Comparison of ENCODE assay signal across 10 cellular contexts in the genomic region with DNA sequence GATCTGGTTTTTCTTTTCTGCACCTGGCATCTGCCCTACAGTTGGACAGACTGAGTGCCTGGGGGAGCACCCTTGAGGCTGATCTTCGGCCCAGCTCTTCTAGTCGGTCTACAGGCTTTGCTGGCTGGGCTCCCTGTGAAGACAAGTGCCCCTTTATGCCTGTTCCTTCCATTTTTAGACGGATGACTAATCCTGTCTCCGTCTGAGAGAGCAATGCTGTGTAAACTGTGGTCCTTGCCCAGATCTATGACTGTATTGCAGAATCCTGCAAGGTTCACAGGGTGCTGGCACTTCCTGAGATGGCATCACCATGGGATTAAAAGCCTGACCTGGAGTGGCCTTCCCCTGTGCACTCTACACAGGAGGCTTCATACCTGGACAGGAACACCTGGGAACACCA. TPM values are rescaled to one million over a fixed set of nuclear protein-coding genes. Genes with fewer than 3 reads are reported as not detected.
DNase-seq lines count a peak whose midpoint lies in the region; ATAC-seq and TF ChIP-seq lines count a peak whose summit lies in the region.
"Had no signal": no experiment of that assay in that cellular context is flagged by ENCODE, and none has a peak within 500 bp of the region (broad histone marks: within the 10 kb centered on the region; RNA-seq: fewer than 3 reads in every experiment).

No MANE protein-coding gene starts in this region.

- H3K36me3 ChIP-seq in Peyer's patch: no peaks in the 10 kb centered on the region
- H3K36me3 ChIP-seq in fibroblast of lung (ENCODE audit: control insufficient read depth, insufficient read depth, low read length): no peaks in the 10 kb centered on the region
- no peaks in the 10 kb centered on the region for H3K36me3 ChIP-seq in osteoblast (ENCODE audit: insufficient read depth, low read length)

- H3K4me1 ChIP-seq in Peyer's patch (peaks cover 0 to 12% (median 0%) of the 10 kb centered on the region in 4 donors), fibroblast of lung (ENCODE audit: control insufficient read depth, extremely low read depth, insufficient read depth, low read length) (no peaks in the 10 kb centered on the region), osteoblast (ENCODE audit: insufficient read depth, low read length) (peaks cover 26% of the 10 kb centered on the region)

- DNase-seq in EH (ENCODE audit: low read depth) (peak; percentile 92), Peyer's patch (peak in 2 of 3 donors; percentile 59 to 79), fibroblast of lung (ENCODE audit: low read depth in 2 of 2) (peak; percentile 94 to 98), osteoblast (ENCODE audit: insufficient read length, low spot score, missing footprints) (peak; percentile 78), type B pancreatic cell (ENCODE audit: extremely low spot score, unreplicated experiment) (no peak), T-helper 17 cell (no peak), T-helper 9 cell (no peak)
- DNase-seq in activated CD8-positive, alpha-beta memory T cell treated with anti-CD3 and anti-CD28 coated beads for 24 hours: no peak
- DNase-seq: NCI-H2081 had no signal

- H3K27ac Mint-ChIP-seq in type B pancreatic cell (no peak overlapping the region), T-helper 17 cell (no peak overlapping the region)

- H4K20me1 ChIP-seq in fibroblast of lung (ENCODE audit: control insufficient read depth, extremely low read depth, insufficient read depth, low read length): no peaks in the 10 kb centered on the region
- H4K20me1 ChIP-seq in osteoblast (ENCODE audit: insufficient read depth, low read length): no peaks in the 10 kb centered on the region

- TF ChIP-seq POLR2A in Peyer's patch (IDR thresholded peaks at IDR 0.05): no peak

- H3K4me1 Mint-ChIP-seq in type B pancreatic cell (ENCODE audit: unreplicated experiment) (peaks cover 6% of the 10 kb centered on the region), T-helper 17 cell (no peaks in the 10 kb centered on the region)
- H3K4me1 Mint-ChIP-seq: central memory CD8-positive, alpha-beta T cell had no signal

- no peak overlapping the region for H3K4me3 Mint-ChIP-seq in type B pancreatic cell
- H3K4me3 Mint-ChIP-seq in T-helper 17 cell: no peak overlapping the region
- H3K4me3 Mint-ChIP-seq: central memory CD8-positive, alpha-beta T cell had no signal

- no peak for TF ChIP-seq CTCF in Peyer's patch (IDR thresholded peaks at IDR 0.05)
- no peak for TF ChIP-seq CTCF in fibroblast of lung (conservative IDR thresholded peaks at IDR 0.05 in 1 of 2, IDR thresholded peaks at IDR 0.05 in 1 of 2; ENCODE audit: low read depth in 1 of 2, low read length in 2 of 2)
- TF ChIP-seq CTCF in osteoblast (IDR thresholded peaks at IDR 0.05; ENCODE audit: extremely low read depth, low read depth, low read length): no peak
- no peak for TF ChIP-seq CTCF in type B pancreatic cell (conservative IDR thresholded peaks at IDR 0.05)

- H3K27ac ChIP-seq in Peyer's patch (peak overlapping the region in 2 of 4 donors; percentile 44 to 55), fibroblast of lung (ENCODE audit: insufficient read depth, low read length) (no peak overlapping the region), osteoblast (ENCODE audit: low read depth, low read length) (peak overlapping the region; percentile 86)

- H2AFZ ChIP-seq in fibroblast of lung (ENCODE audit: low read length): no peak overlapping the region
- H2AFZ ChIP-seq in osteoblast (ENCODE audit: low read length): no peak overlapping the region

- no peak overlapping the region for H3K4me2 ChIP-seq in fibroblast of lung (ENCODE audit: extremely low read depth, insufficient read depth, low read length)
- peak overlapping the region; percentile 30 for H3K4me2 ChIP-seq in osteoblast (ENCODE audit: insufficient read depth, low read length)

- no peaks in the 10 kb centered on the region for H3K27me3 Mint-ChIP-seq in type B pancreatic cell
- H3K27me3 Mint-ChIP-seq in T-helper 17 cell: no peaks in the 10 kb centered on the region
- H3K27me3 Mint-ChIP-seq: central memory CD8-positive, alpha-beta T cell had no signal

- H3K9me3 ChIP-seq in Peyer's patch (no peaks in the 10 kb centered on the region), fibroblast of lung (ENCODE audit: control insufficient read depth, insufficient read depth, low read depth, low read length) (no peaks in the 10 kb centered on the region), osteoblast (ENCODE audit: low read depth, low read length) (no peaks in the 10 kb centered on the region), T-helper 17 cell (ENCODE audit: control insufficient read depth, low read length, poor library complexity, severe bottlenecking) (no peaks in the 10 kb centered on the region)

- ATAC-seq in T-helper 17 cell: no peak

- H3K4me3 ChIP-seq in Peyer's patch (no peak overlapping the region), fibroblast of lung (replicated peaks in 1 of 4; ENCODE audit: control extremely low read depth in 1 of 4, insufficient read depth in 1 of 4, low read depth in 3 of 4, low read length in 4 of 4) (no peak overlapping the region), osteoblast (ENCODE audit: insufficient read depth, low read length) (no peak overlapping the region)

- H3K79me2 ChIP-seq in fibroblast of lung (ENCODE audit: control insufficient read depth, insufficient read depth, low read length) (no peaks in the 10 kb centered on the region), osteoblast (ENCODE audit: insufficient read depth, low read length) (no peaks in the 10 kb centered on the region)

- peaks cover 18% of the 10 kb centered on the region for H3K9me3 Mint-ChIP-seq in type B pancreatic cell

- H3K36me3 Mint-ChIP-seq in type B pancreatic cell (peaks cover 6% of the 10 kb centered on the region), T-helper 17 cell (ENCODE audit: low read depth) (no peaks in the 10 kb centered on the region)

- H3K9ac ChIP-seq in fibroblast of lung (ENCODE audit: insufficient read depth, low read length): no peak overlapping the region

- H3K27me3 ChIP-seq in Peyer's patch: no peaks in the 10 kb centered on the region
- H3K27me3 ChIP-seq in fibroblast of lung (ENCODE audit: control insufficient read depth, insufficient read depth, low read length): no peaks in the 10 kb centered on the region
- no peaks in the 10 kb centered on the region for H3K27me3 ChIP-seq in osteoblast (ENCODE audit: insufficient read depth, low read length)

RNA-seq across cellular contexts. Expression of gene SAMD13, which starts 47.6 kb away (rescaled TPM):
- total RNA-seq in Peyer's patch (1 to 10 TPM; 1.1 to 3.5 (median 2.3) TPM), fibroblast of lung (1.3 and 2.5 TPM in 2 replicates), osteoblast (under 0.01 and 0.29 TPM in 2 replicates), type B pancreatic cell (ENCODE audit: low replicate concordance) (3.6 and 6.0 TPM in 2 replicates), T-helper 17 cell (not detected)
- 0.44 and 0.68 TPM in 2 replicates for polyA plus RNA-seq in fibroblast of lung
- polyA plus RNA-seq in fibroblast of lung (2012): 0.92 and 1.1 TPM in 2 replicates
- not detected in 2 replicates for polyA minus RNA-seq in fibroblast of lung (ENCODE audit: low replicate concordance)

Comparison
In these comparisons a context has a peak if more than half of its experiments do, and no peak if none do; other contexts are left out.
1. DNase-seq: peak in EH (single experiment), Peyer's patch (2 of 3), fibroblast of lung (2 of 2) and osteoblast (single experiment); none in activated CD8-positive, alpha-beta memory T cell treated with anti-CD3 and anti-CD28 coated beads for 24 hours (single experiment), type B pancreatic cell (single experiment), T-helper 17 cell (0 of 3) and T-helper 9 cell (single experiment).